19 cellular contexts compared by ENCODE assay signal in genomic region chr19:5788422-5788821, GRCh38. TPM values are rescaled to one million over a fixed set of nuclear protein-coding genes. Genes with fewer than 3 reads are reported as not detected.
DNase-seq lines count a peak whose midpoint lies in the region; ATAC-seq and TF ChIP-seq lines count a peak whose summit lies in the region.
"Had no signal": no experiment of that assay in that cellular context is flagged by ENCODE, and none has a peak within 500 bp of the region (broad histone marks: within the 10 kb centered on the region; RNA-seq: fewer than 3 reads in every experiment).

No MANE protein-coding gene starts in this region.

- ATAC-seq in activated T-cell treated with anti-CD3 and anti-CD28 coated beads, Interleukin-2, amount 50 U/mL, for 72 hours (replicated peaks in 1 of 2), result no peak
- ATAC-seq in GM23338, result no peak
- ATAC-seq in GM21825 (IDR thresholded peaks at IDR 0.05; ENCODE audit: unreplicated experiment), result no peak
- ATAC-seq: A549 had no signal

- H3K4me2 ChIP-seq in GM23338 (no peak overlapping the region), neural progenitor cell (no peak overlapping the region)
- H3K4me2 ChIP-seq: A549, KMS-11 had no signal

- H3K9me2 ChIP-seq in GM23338 (ENCODE audit: insufficient read depth), result no peaks in the 10 kb centered on the region

- H3K27ac Mint-ChIP-seq in activated T-cell treated with anti-CD3 and anti-CD28 coated beads, Interleukin-2, amount 50 U/mL, for 72 hours, result no peak overlapping the region
- H3K27ac Mint-ChIP-seq in GM23338, result no peak overlapping the region
- no peak overlapping the region for H3K27ac Mint-ChIP-seq in activated naive CD8-positive, alpha-beta T cell treated with anti-CD3 and anti-CD28 coated beads for 36 hours
- no peak overlapping the region for H3K27ac Mint-ChIP-seq in neural progenitor cell

- H2AFZ ChIP-seq in GM23338, result no peak overlapping the region
- no peak overlapping the region for H2AFZ ChIP-seq in neural progenitor cell (replicated peaks)

- no peak overlapping the region for H3K27ac ChIP-seq in GM23338 (ENCODE audit: low read depth)
- H3K27ac ChIP-seq in neural progenitor cell, result no peak overlapping the region
- H3K27ac ChIP-seq: A549, C4-2B, KMS-11 had no signal

- peak overlapping the region; percentile 32 to 45 for H3K4me3 Mint-ChIP-seq in activated T-cell treated with anti-CD3 and anti-CD28 coated beads, Interleukin-2, amount 50 U/mL, for 72 hours
- H3K4me3 Mint-ChIP-seq in GM23338 (0 out of 3 replicates have a peak overlapping the region, but pooled peaks have one; percentile 32), neural progenitor cell (peak overlapping the region; percentile 67)
- peak overlapping the region; percentile 40 for H3K4me3 Mint-ChIP-seq in activated naive CD8-positive, alpha-beta T cell treated with anti-CD3 and anti-CD28 coated beads for 36 hours

- H3K9me3 Mint-ChIP-seq in activated T-cell treated with anti-CD3 and anti-CD28 coated beads, Interleukin-2, amount 50 U/mL, for 72 hours, result no peaks in the 10 kb centered on the region
- H3K9me3 Mint-ChIP-seq in GM23338 (no peaks in the 10 kb centered on the region; the same call in 1 of the 3 replicates), neural progenitor cell (no peaks in the 10 kb centered on the region)
- H3K9me3 Mint-ChIP-seq in activated naive CD8-positive, alpha-beta T cell treated with anti-CD3 and anti-CD28 coated beads for 36 hours, result no peaks in the 10 kb centered on the region

- H3K4me1 Mint-ChIP-seq in activated T-cell treated with anti-CD3 and anti-CD28 coated beads, Interleukin-2, amount 50 U/mL, for 72 hours (ENCODE audit: low read depth), result peaks cover 16% of the 10 kb centered on the region
- peaks cover 5% of the 10 kb centered on the region for H3K4me1 Mint-ChIP-seq in GM23338
- H3K4me1 Mint-ChIP-seq in activated naive CD8-positive, alpha-beta T cell treated with anti-CD3 and anti-CD28 coated beads for 36 hours, result peaks cover 7% of the 10 kb centered on the region
- H3K4me1 Mint-ChIP-seq in neural progenitor cell, result peaks cover 13% of the 10 kb centered on the region

- no peak overlapping the region for H3K9ac ChIP-seq in neural progenitor cell
- H3K9ac ChIP-seq: KMS-11 had no signal

- no peaks in the 10 kb centered on the region for H3K27me3 Mint-ChIP-seq in activated T-cell treated with anti-CD3 and anti-CD28 coated beads, Interleukin-2, amount 50 U/mL, for 72 hours (ENCODE audit: low read depth)
- H3K27me3 Mint-ChIP-seq in GM23338 (ENCODE audit: insufficient read depth, low read depth, poor library complexity) (peaks cover 19% of the 10 kb centered on the region), neural progenitor cell (ENCODE audit: insufficient read depth, low read depth) (peaks cover 19% of the 10 kb centered on the region)
- peaks cover 5% of the 10 kb centered on the region for H3K27me3 Mint-ChIP-seq in activated naive CD8-positive, alpha-beta T cell treated with anti-CD3 and anti-CD28 coated beads for 36 hours

- H3K36me3 ChIP-seq in GM23338 (ENCODE audit: insufficient read depth) (peaks cover 5% of the 10 kb centered on the region; the same call in 1 of the 2 replicates), neural progenitor cell (no peaks in the 10 kb centered on the region)

- H3F3A ChIP-seq in GM23338 (replicated peaks; ENCODE audit: low read depth) (no peaks in the 10 kb centered on the region), neural progenitor cell (ENCODE audit: low read depth) (peaks cover 16% of the 10 kb centered on the region)

- TF ChIP-seq CTCF in GM23338 (conservative IDR thresholded peaks at IDR 0.05; ENCODE audit: low read depth in 2 of 2) (no peak), neural progenitor cell (IDR thresholded peaks at IDR 0.05) (no peak)

- H3K4me3 ChIP-seq in GM23338, result no peak overlapping the region
- H3K4me3 ChIP-seq in neural progenitor cell, result no peak overlapping the region
- H3K4me3 ChIP-seq: A549, MG63 had no signal

- H3K4me1 ChIP-seq in GM23338 (ENCODE audit: insufficient read depth) (no peaks in the 10 kb centered on the region), neural progenitor cell (no peaks in the 10 kb centered on the region)

- H4K20me1 ChIP-seq in GM23338 (replicated peaks; ENCODE audit: insufficient read depth) (peaks cover 3% of the 10 kb centered on the region; the same call in 1 of the 2 replicates), neural progenitor cell (ENCODE audit: low read depth) (no peaks in the 10 kb centered on the region)

- no peak for DNase-seq in activated T-cell treated with anti-CD3 and anti-CD28 coated beads, Interleukin-2, amount 50 U/mL, for 72 hours
- no peak for DNase-seq in activated T-cell treated with anti-CD3 and anti-CD28 coated beads, Interleukin-2, amount 50 U/mL, for 48 hours
- DNase-seq in GM23338 (ENCODE audit: low spot score), result no peak
- no peak for DNase-seq in activated naive CD8-positive, alpha-beta T cell treated with anti-CD3 and anti-CD28 coated beads for 36 hours
- no peak for DNase-seq in neural progenitor cell (ENCODE audit: low spot score)
- no peak for DNase-seq in NCI-H2196 treated with DMSO at 0.1 percent for 48 hours (lab: John Stamatoyannopoulos, UW; ENCODE audit: unreplicated experiment)
- DNase-seq in T-helper 9 cell, result no peak
- DNase-seq: DMS 273 treated with DMSO at 0.1 percent for 48 hours, GDM1, GOT3, MG63, NCI-H1092, NCI-H146, NCI-H2081 treated with DMSO at 0.1 percent for 48 hours, NCI-H524 had no signal

- no peaks in the 10 kb centered on the region for H3K79me2 ChIP-seq in GM23338 (replicated peaks; ENCODE audit: insufficient read depth)
- peaks cover 2% of the 10 kb centered on the region for H3K79me2 ChIP-seq in neural progenitor cell (ENCODE audit: low read depth)

- H3K36me3 Mint-ChIP-seq in activated T-cell treated with anti-CD3 and anti-CD28 coated beads, Interleukin-2, amount 50 U/mL, for 72 hours (ENCODE audit: insufficient read depth in 2 of 2), result peaks cover 13 to 18% of the 10 kb centered on the region in 2 donors
- peaks cover 41% of the 10 kb centered on the region for H3K36me3 Mint-ChIP-seq in GM23338 (ENCODE audit: low read depth)
- peaks cover 32% of the 10 kb centered on the region for H3K36me3 Mint-ChIP-seq in activated naive CD8-positive, alpha-beta T cell treated with anti-CD3 and anti-CD28 coated beads for 36 hours
- H3K36me3 Mint-ChIP-seq in neural progenitor cell, result peaks cover 15% of the 10 kb centered on the region

- H3K27me3 ChIP-seq in GM23338 (ENCODE audit: insufficient read depth) (no peaks in the 10 kb centered on the region), neural progenitor cell (no peaks in the 10 kb centered on the region)
- H3K27me3 ChIP-seq: MG63 had no signal

- no peaks in the 10 kb centered on the region for H3K9me3 ChIP-seq in neural progenitor cell (ENCODE audit: low read depth)
- H3K9me3 ChIP-seq: A549, MG63 had no signal

TF ChIP-seq in GM23338, 12 proteins besides CTCF, POLR2A, EP300 and RAD21 (continues in another document):
- TF ChIP-seq CREB1 (CRISPR knock-in tag; IDR thresholded peaks at IDR 0.05; ENCODE audit: low read depth), result no peak
- TF ChIP-seq EZH2 (IDR thresholded peaks at IDR 0.05; ENCODE audit: low read depth, unreplicated experiment), result no peak

RNA-seq across cellular contexts. Expression of gene DUS3L, which starts 2.5 kb away (rescaled TPM):
- 10 to 100 TPM; 40.7 to 55.8 TPM for total RNA-seq in activated T-cell treated with anti-CD3 and anti-CD28 coated beads, Interleukin-2, amount 50 U/mL, for 72 hours
- total RNA-seq in GM23338 (2014; rRNA removed; shearing (Covaris generic)), result 42.7 and 53.0 TPM in 2 replicates
- polyA plus RNA-seq in GM23338 (2016; fragmentation: Nextera tagmentation; extraction: Ambion mirVana), result 24.5 and 26.2 TPM in 2 replicates
- total RNA-seq in activated naive CD8-positive, alpha-beta T cell treated with anti-CD3 and anti-CD28 coated beads for 36 hours, result 100 to 1,000 TPM; 103 to 106 TPM
- 20.7 and 27.6 TPM in 2 replicates for total RNA-seq in neural progenitor cell (ENCODE audit: low replicate concordance)

RNA-seq across cellular contexts. Expression of gene PRR22, which starts 3.9 kb away (rescaled TPM):
- total RNA-seq in activated T-cell treated with anti-CD3 and anti-CD28 coated beads, Interleukin-2, amount 50 U/mL, for 72 hours, result 1 to 10 TPM; 4.6 to 4.7 TPM
- total RNA-seq in GM23338 (2014; rRNA removed; shearing (Covaris generic)), result 1.0 and 1.6 TPM in 2 replicates
- 1.2 TPM in 2 replicates for polyA plus RNA-seq in GM23338 (2016; fragmentation: Nextera tagmentation; extraction: Ambion mirVana)
- total RNA-seq in activated naive CD8-positive, alpha-beta T cell treated with anti-CD3 and anti-CD28 coated beads for 36 hours, result 10 to 100 TPM; 14.1 to 14.3 TPM
- total RNA-seq in neural progenitor cell (ENCODE audit: low replicate concordance), result 0.40 TPM in 1 of 2 replicates, not detected in the other

RNA-seq across cellular contexts. Expression of gene NRTN, which starts 16.4 kb away (rescaled TPM):
- 1 to 10 TPM; 2.7 to 3.7 TPM for total RNA-seq in activated T-cell treated with anti-CD3 and anti-CD28 coated beads, Interleukin-2, amount 50 U/mL, for 72 hours
- total RNA-seq in GM23338 (2014; rRNA removed; shearing (Covaris generic)), result 4.0 and 5.9 TPM in 2 replicates
- polyA plus RNA-seq in GM23338 (2016; fragmentation: Nextera tagmentation; extraction: Ambion mirVana), result 5.5 and 5.8 TPM in 2 replicates
- under 1 TPM; 0.21 to 0.38 TPM for total RNA-seq in activated naive CD8-positive, alpha-beta T cell treated with anti-CD3 and anti-CD28 coated beads for 36 hours
- 2.4 and 6.0 TPM in 2 replicates for total RNA-seq in neural progenitor cell (ENCODE audit: low replicate concordance)

RNA-seq across cellular contexts. Expression of gene FUT6, which starts 51.1 kb away (rescaled TPM):
- under 1 TPM in 1 of 2 donors, not detected in 1; 0.21 TPM for total RNA-seq in activated T-cell treated with anti-CD3 and anti-CD28 coated beads, Interleukin-2, amount 50 U/mL, for 72 hours
- not detected in 2 replicates for total RNA-seq in GM23338 (2014; rRNA removed; shearing (Covaris generic))
- polyA plus RNA-seq in GM23338 (2016; fragmentation: Nextera tagmentation; extraction: Ambion mirVana), result not detected in 2 replicates
- total RNA-seq in activated naive CD8-positive, alpha-beta T cell treated with anti-CD3 and anti-CD28 coated beads for 36 hours, result not detected
- total RNA-seq in neural progenitor cell (ENCODE audit: low replicate concordance), result not detected in 2 replicates
- polyA plus RNA-seq: A549 had no signal
